Comparison of ENCODE assay signal across 19 cellular contexts in genomic region chr18:35179906-35180305, GRCh38.
DNase-seq lines count a peak whose midpoint lies in the region; ATAC-seq, FAIRE-seq and TF ChIP-seq lines count a peak whose summit lies in the region.
"Had no signal": no experiment of that assay in that cellular context is flagged by ENCODE, and none has a peak within 500 bp of the region (broad histone marks: within the 10 kb centered on the region; RNA-seq: fewer than 3 reads in every experiment).

No MANE protein-coding gene starts in this region.

- H3K9ac ChIP-seq in OCI-LY3 (ENCODE audit: low read length) (peak overlapping the region; percentile 98), HepG2 (ENCODE audit: insufficient read depth, low read depth, low read length) (no peak overlapping the region), neuronal stem cell (ENCODE audit: low read depth, low read length, poor library complexity) (no peak overlapping the region)
- H3K9ac ChIP-seq: BLaER1 had no signal

- WGBS in HepG2 (ENCODE audit: low lambda C conversion rate), result 16% methylated on average over 4 of the region's 4 CpGs
- WGBS in neuronal stem cell (ENCODE audit: extremely low coverage in 2 of 2, insufficient read length in 2 of 2, insufficient replicate concordance in 1 of 2), 2 donors, result 100% methylated on average over 1 of the region's 4 CpGs; no CpG with 5 or more reads in 1 of the 2 donors

- intact Hi-C loops in HepG2 (cut with micrococcal nuclease; ENCODE audit: unreplicated experiment), result loop anchor here (5.0 kb wide), 1 partner anchor 412 kb away; no protein-coding TSS in a partner anchor

- H2AFZ ChIP-seq in OCI-LY3 (ENCODE audit: low read depth, low read length) (no peak overlapping the region), HepG2 (ENCODE audit: low read length) (peak overlapping the region; percentile 43), neuronal stem cell (ENCODE audit: low read length) (peak overlapping the region; percentile 42)

- no peak overlapping the region for H4K91ac ChIP-seq in neuronal stem cell (ENCODE audit: low read depth, low read length, poor library complexity)

- CTCF ChIA-PET in HepG2 (lab: Yijun Ruan, JAX; ENCODE audit: low intra/inter-chr PET ratio, low total read pairs), result no interaction called here

- TF ChIP-seq POLR2A in HepG2 (IDR thresholded peaks at IDR 0.05; ENCODE audit: insufficient read depth in 1 of 2, low read depth in 2 of 2, low read length in 2 of 2) (no peak), H54 (IDR thresholded peaks at IDR 0.05; ENCODE audit: low read depth, low read length) (no peak)

- H3K79me2 ChIP-seq in DOHH2 (ENCODE audit: control insufficient read depth, low read length), result no peaks in the 10 kb centered on the region
- no peaks in the 10 kb centered on the region for H3K79me2 ChIP-seq in OCI-LY3 (ENCODE audit: low read length)
- H3K79me2 ChIP-seq in HepG2 (ENCODE audit: insufficient read depth, low read length), result no peaks in the 10 kb centered on the region

- TF ChIP-seq EP300 in HepG2 (IDR thresholded peaks at IDR 0.05; ENCODE audit: low read depth in 2 of 2, low read length in 2 of 2) (no peak), HepG2 (CRISPR knock-in tag; IDR thresholded peaks at IDR 0.05; ENCODE audit: borderline replicate concordance) (no peak)

- H3K4me2 ChIP-seq in DOHH2 (ENCODE audit: low read length) (peak overlapping the region; percentile 39), OCI-LY3 (ENCODE audit: low read length) (peak overlapping the region; percentile 76), HepG2 (ENCODE audit: low read depth, low read length) (peak overlapping the region; percentile 32), neuronal stem cell (ENCODE audit: insufficient read depth, low read length, poor library complexity, severe bottlenecking) (no peak overlapping the region)
- H3K4me2 ChIP-seq: BLaER1 had no signal

- POLR2A ChIA-PET in HepG2 (lab: Yijun Ruan, JAX), result interaction anchor here (0.7 kb wide), 1 partner anchor 9 kb away, joined by 3 read pairs; no protein-coding TSS in a partner anchor

- H2BK120ac ChIP-seq in neuronal stem cell (ENCODE audit: low read depth, low read length), result no peak overlapping the region

- no peak for DNase-seq in HepG2 (ENCODE audit: low spot score)
- DNase-seq in neuronal stem cell (ENCODE audit: low spot score), result no peak
- no peak for DNase-seq in SKM-1 (lab: John Stamatoyannopoulos, UW; ENCODE audit: unreplicated experiment)
- no peak for DNase-seq in H54 (ENCODE audit: insufficient read length, low spot score)
- DNase-seq in stimulated activated CD4-positive, alpha-beta T cell treated with anti-CD3 and anti-CD28 coated beads, Interleukin-2, amount 100 ng/mL, for 48 hours, result no peak
- DNase-seq: 8988T; Calu3; CD4-positive, alpha-beta memory T cell; DMS79 treated with DMSO at 0.1 percent for 48 hours; EL; H7; HFFc6 had no signal

- H3F3A ChIP-seq in DOHH2 (ENCODE audit: control insufficient read depth, insufficient read depth), result no peaks in the 10 kb centered on the region; the same call in 1 of the 2 replicates

- in situ Hi-C loops in HepG2 (cut with HindIII; ENCODE audit: extremely low pct_ligation_motif_present, low pct_unique_long_range_greater_than_20kb), result no loop called here

- H3K36me3 ChIP-seq in DOHH2 (ENCODE audit: control insufficient read depth, low read length) (peaks cover 8% of the 10 kb centered on the region), OCI-LY3 (replicated peaks; ENCODE audit: low read depth, low read length) (peaks cover 34% of the 10 kb centered on the region), HepG2 (replicated peaks in 1 of 2; ENCODE audit: control insufficient read depth in 1 of 2, insufficient read depth in 2 of 2, low read length in 2 of 2) (no peaks in the 10 kb centered on the region), neuronal stem cell (replicated peaks in 1 of 2; ENCODE audit: control insufficient read depth in 2 of 2, insufficient read depth in 2 of 2, low read length in 2 of 2) (no peaks in the 10 kb centered on the region)
- H3K36me3 ChIP-seq: BLaER1 had no signal

- no peak overlapping the region for H2AK5ac ChIP-seq in neuronal stem cell (ENCODE audit: low read depth, low read length)

- ATAC-seq in HepG2, result no peak
- ATAC-seq: GM12878, HCT116 had no signal

- peak overlapping the region; percentile 58 for H2BK5ac ChIP-seq in neuronal stem cell (ENCODE audit: low read length)

- H3K27me3 ChIP-seq in DOHH2 (ENCODE audit: control insufficient read depth, low read length), result no peaks in the 10 kb centered on the region
- no peaks in the 10 kb centered on the region for H3K27me3 ChIP-seq in OCI-LY3 (ENCODE audit: low read depth, low read length)
- peaks cover 0 to 2% of the 10 kb centered on the region in 2 experiments; a peak in 1 of 5 replicates for H3K27me3 ChIP-seq in HepG2 (ENCODE audit: control insufficient read depth in 1 of 2, insufficient read depth in 2 of 2, low read length in 2 of 2)
- H3K27me3 ChIP-seq in neuronal stem cell (ENCODE audit: control insufficient read depth in 3 of 3, insufficient read depth in 3 of 3, low read depth in 1 of 3, low read length in 3 of 3), result no peaks in the 10 kb centered on the region
- H3K27me3 ChIP-seq: BLaER1 had no signal

- H4K8ac ChIP-seq in neuronal stem cell (ENCODE audit: low read depth, low read length), result no peak overlapping the region

- no peak overlapping the region for H3K4me3 ChIP-seq in DOHH2 (ENCODE audit: low read length)
- H3K4me3 ChIP-seq in OCI-LY3 (ENCODE audit: low read length), result peak overlapping the region; percentile 48
- no peak overlapping the region for H3K4me3 ChIP-seq in HepG2 (replicated peaks in 1 of 3; ENCODE audit: insufficient read depth in 1 of 3, low read depth in 2 of 3, low read length in 3 of 3)
- H3K4me3 ChIP-seq in neuronal stem cell (ENCODE audit: low read length in 2 of 2), result no peak overlapping the region
- H3K4me3 ChIP-seq: BLaER1, GM12878 had no signal

- no TSS peak for BruUV-seq in HepG2 (replicated peaks; lab: Mats Ljungman, UMichigan)

- TF ChIP-seq CTCF in DOHH2 (IDR thresholded peaks at IDR 0.05; ENCODE audit: low read depth, low read length, poor library complexity, severe bottlenecking) (no peak), OCI-LY3 (IDR thresholded peaks at IDR 0.05; ENCODE audit: low read depth, low read length) (no peak), HepG2 (CRISPR knock-in tag; IDR thresholded peaks at IDR 0.05) (no peak)

- H4K20me1 ChIP-seq in DOHH2 (ENCODE audit: control insufficient read depth, insufficient read depth, low read depth, low read length), result no peaks in the 10 kb centered on the region
- no peaks in the 10 kb centered on the region for H4K20me1 ChIP-seq in OCI-LY3 (ENCODE audit: insufficient read depth, low read length)
- no peaks in the 10 kb centered on the region for H4K20me1 ChIP-seq in HepG2 (ENCODE audit: insufficient read depth, low read length)
- H4K20me1 ChIP-seq: BLaER1 had no signal

- no peak overlapping the region for H2BK15ac ChIP-seq in neuronal stem cell (ENCODE audit: low read length)

- H3K9me3 ChIP-seq in DOHH2 (ENCODE audit: control insufficient read depth, insufficient read depth, low read length), result peaks cover 26% of the 10 kb centered on the region
- peaks cover 17% of the 10 kb centered on the region for H3K9me3 ChIP-seq in OCI-LY3 (ENCODE audit: insufficient read depth, low read length)
- H3K9me3 ChIP-seq in HepG2 (ENCODE audit: low read length), result peaks cover 5% of the 10 kb centered on the region
- peaks cover 0 to 9% of the 10 kb centered on the region in 2 donors for H3K9me3 ChIP-seq in neuronal stem cell (replicated peaks in 1 of 2; ENCODE audit: control insufficient read depth in 2 of 2, insufficient read depth in 1 of 2, low read depth in 1 of 2, low read length in 2 of 2)

- no peaks in the 10 kb centered on the region for H3K9me2 ChIP-seq in DOHH2 (replicated peaks; ENCODE audit: control insufficient read depth, low read length)

- H3K18ac ChIP-seq in neuronal stem cell (ENCODE audit: low read length), result no peak overlapping the region

- no peak overlapping the region for H3K14ac ChIP-seq in neuronal stem cell (ENCODE audit: low read length)

- FAIRE-seq in HepG2 (lab: Jason Lieb, UNC) (peak; percentile 53), H54 (lab: Jason Lieb, UNC) (no peak)
- FAIRE-seq: GM12878, GM19239, HTR-8/SVneo had no signal

- H3K23ac ChIP-seq in neuronal stem cell (ENCODE audit: low read depth, low read length, poor library complexity), result no peak overlapping the region

- H3K79me1 ChIP-seq in neuronal stem cell (ENCODE audit: low read depth, low read length), result no peaks in the 10 kb centered on the region

- H3K27ac ChIP-seq in DOHH2 (ENCODE audit: low read depth, low read length) (no peak overlapping the region), OCI-LY3 (ENCODE audit: low read length) (peak overlapping the region; percentile 99), HepG2 (ENCODE audit: extremely low read length, insufficient read depth, low read length) (no peak overlapping the region), neuronal stem cell (replicated peaks; ENCODE audit: low read length) (no peak overlapping the region)
- H3K27ac ChIP-seq: BLaER1 had no signal

- H2BK12ac ChIP-seq in neuronal stem cell (ENCODE audit: low read length), result no peak overlapping the region

- no peak overlapping the region for H3K4ac ChIP-seq in neuronal stem cell (ENCODE audit: low read length)

- no peak for TF ChIP-seq RAD21 in HepG2 (CRISPR knock-in tag; IDR thresholded peaks at IDR 0.05)

- H3K4me1 ChIP-seq in DOHH2 (ENCODE audit: control insufficient read depth, low read length) (peaks cover 38% of the 10 kb centered on the region), OCI-LY3 (ENCODE audit: low read length) (peaks cover 88% of the 10 kb centered on the region), HepG2 (ENCODE audit: insufficient read depth, low read length) (peaks cover 18% of the 10 kb centered on the region), neuronal stem cell (ENCODE audit: control insufficient read depth in 2 of 2, insufficient read depth in 1 of 2, low read depth in 1 of 2, low read length in 2 of 2) (no peaks in the 10 kb centered on the region)

TF ChIP-seq in HepG2, 621 proteins besides CTCF, POLR2A, EP300 and RAD21 (continues in another document):
- TF ChIP-seq HNRNPUL1 (IDR thresholded peaks at IDR 0.05; ENCODE audit: low read depth, low read length) (no peak), ETV5 (CRISPR knock-in tag; IDR thresholded peaks at IDR 0.05; ENCODE audit: borderline replicate concordance) (peak; percentile 71; the same call in 1 of the 2 replicates), ZNF644 (CRISPR knock-in tag; IDR thresholded peaks at IDR 0.05; ENCODE audit: low read depth) (0 out of 2 replicates have a peak, but pooled peaks have one; percentile 34), ZNF709 (CRISPR knock-in tag; IDR thresholded peaks at IDR 0.05) (no peak), ZNF790 (CRISPR knock-in tag; IDR thresholded peaks at IDR 0.05; ENCODE audit: borderline replicate concordance) (no peak)
